In the genomic region with DNA sequence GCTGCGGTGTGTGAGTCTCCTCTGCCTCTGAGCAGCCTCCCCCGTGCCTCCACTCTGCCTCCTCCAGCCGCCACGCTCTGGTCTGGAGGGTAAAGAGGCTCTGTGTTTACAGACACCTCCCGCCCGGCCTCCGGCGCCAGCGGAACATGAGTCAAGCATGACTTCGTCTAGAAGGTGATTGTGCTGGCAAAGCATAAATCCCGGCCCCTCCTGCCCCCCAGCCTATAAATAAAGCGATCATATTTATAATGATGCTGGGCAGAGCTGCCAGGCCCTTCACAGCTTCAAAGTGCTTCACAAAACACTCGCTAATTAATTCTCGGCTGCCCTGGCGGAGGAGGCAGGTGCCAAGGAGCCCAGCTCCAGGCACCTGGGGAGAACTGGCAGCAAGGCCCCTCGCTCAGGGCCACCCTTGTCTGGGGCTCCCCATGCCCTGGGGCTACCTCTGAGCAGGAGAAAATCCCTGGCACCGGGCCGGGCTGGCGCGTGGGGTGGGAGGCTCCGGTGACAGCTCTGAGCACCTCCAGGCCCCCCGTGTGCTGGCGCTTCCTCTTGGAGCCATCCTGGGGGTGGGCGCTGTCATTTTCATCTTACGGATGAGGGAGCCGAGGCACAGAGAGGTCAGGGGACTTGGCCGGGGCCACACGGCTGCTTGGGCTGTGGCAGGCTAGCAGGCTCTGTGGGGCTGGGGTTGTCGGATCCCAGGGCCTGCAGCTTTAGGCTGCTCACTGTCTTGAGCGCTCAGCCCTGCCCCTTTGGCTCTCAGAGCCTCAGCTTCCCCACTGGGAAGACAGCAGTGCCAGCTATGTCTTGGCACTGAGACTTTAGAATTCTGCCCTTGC, we compare ENCODE assay signal across 8 cellular contexts.
DNase-seq lines count a peak whose midpoint lies in the region; ATAC-seq and TF ChIP-seq lines count a peak whose summit lies in the region.

No MANE protein-coding gene starts in this region.

- DNase-seq in MG63 (peak; percentile 96), T1000 (lab: John Stamatoyannopoulos, UW) (peak; percentile 66), left ventricle myocardium superior (peak; percentile 88), type B pancreatic cell (ENCODE audit: extremely low spot score, unreplicated experiment) (no peak), SJCRH30 (no peak), sciatic nerve (ENCODE audit: low spot score) (no peak), MV-4-11 (lab: John Stamatoyannopoulos, UW) (no peak)

- no peak for TF ChIP-seq CTCF in type B pancreatic cell (conservative IDR thresholded peaks at IDR 0.05)

- intact Hi-C loops in left ventricle myocardium superior (cut with micrococcal nuclease) (no loop called here), sciatic nerve (cut with DNase I) (no loop called here)

- H3K9me3 Mint-ChIP-seq in type B pancreatic cell, result no peaks in the 10 kb centered on the region

- H3K4me1 Mint-ChIP-seq in type B pancreatic cell (ENCODE audit: unreplicated experiment), result peaks cover 17% of the 10 kb centered on the region

- H3K4me3 ChIP-seq in MG63 (no peak overlapping the region), SJCRH30 (no peak overlapping the region)

- H3K27ac Mint-ChIP-seq in type B pancreatic cell, result peak overlapping the region; percentile 70

- H3K9me3 ChIP-seq in MG63 (no peaks in the 10 kb centered on the region), SJCRH30 (replicated peaks) (no peaks in the 10 kb centered on the region)

- H3K4me3 Mint-ChIP-seq in type B pancreatic cell, result peak overlapping the region; percentile 66

- ATAC-seq in left ventricle myocardium superior, result peak; percentile 73
- ATAC-seq in sciatic nerve, result no peak
- ATAC-seq in GM21423 (IDR thresholded peaks at IDR 0.05; ENCODE audit: unreplicated experiment), result no peak

- H3K36me3 ChIP-seq in MG63, result peaks cover 8% of the 10 kb centered on the region
- H3K36me3 ChIP-seq in SJCRH30, result peaks cover 3% of the 10 kb centered on the region; the same call in 1 of the 2 replicates

- H3K27me3 ChIP-seq in MG63 (no peaks in the 10 kb centered on the region), SJCRH30 (no peaks in the 10 kb centered on the region)

- no peaks in the 10 kb centered on the region for H3K27me3 Mint-ChIP-seq in type B pancreatic cell

- no peak overlapping the region for H3K27ac ChIP-seq in SJCRH30

- no peaks in the 10 kb centered on the region for H3K4me1 ChIP-seq in SJCRH30

- H3K36me3 Mint-ChIP-seq in type B pancreatic cell, result peaks cover 4% of the 10 kb centered on the region

Comparison
In these comparisons a context has a peak if more than half of its experiments do, and no peak if none do; other contexts are left out.
1. DNase-seq: peak in MG63 (single experiment), T1000 (single experiment) and left ventricle myocardium superior (single experiment); none in type B pancreatic cell (single experiment), SJCRH30 (0 of 2), sciatic nerve (single experiment) and MV-4-11 (single experiment).